In the genomic region with DNA sequence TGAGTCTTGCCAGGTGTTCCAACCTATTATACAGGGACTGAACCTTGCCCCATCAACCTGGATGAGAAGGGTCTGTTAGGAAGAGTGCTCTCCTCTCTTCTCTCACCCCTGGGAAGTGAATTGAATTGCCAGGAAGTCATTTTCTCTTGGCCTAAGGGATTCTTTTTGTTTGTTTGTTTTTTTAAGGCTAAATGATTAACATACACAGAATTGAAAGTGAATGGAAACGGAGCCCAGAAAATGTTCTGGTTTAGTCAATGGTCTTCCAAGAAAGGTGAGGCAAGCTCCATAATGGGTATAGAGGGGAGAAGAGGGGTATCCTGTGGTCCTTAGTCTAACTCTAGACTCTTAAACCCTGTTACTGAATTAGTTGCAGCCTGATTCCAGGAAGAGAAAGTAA, we compare ENCODE assay signal across 1 cellular context.
TF ChIP-seq lines count a peak whose summit lies in the region.

No MANE protein-coding gene starts in this region.

TF ChIP-seq in WTC11, 78 proteins besides CTCF, POLR2A, EP300 and RAD21 (continued from another document):
- no peak for TF ChIP-seq AFF4 (CRISPR knock-in tag; IDR thresholded peaks at IDR 0.05; ENCODE audit: borderline replicate concordance)
- no peak for TF ChIP-seq GRHL2 (CRISPR knock-in tag; IDR thresholded peaks at IDR 0.05; ENCODE audit: insufficient replicate concordance, severe bottlenecking)
